ENCODE assay signal across 9 cellular contexts in genomic region chr3:193830791-193831191, GRCh38.
DNase-seq lines count a peak whose midpoint lies in the region; ATAC-seq and TF ChIP-seq lines count a peak whose summit lies in the region.
"Had no signal": no experiment of that assay in that cellular context is flagged by ENCODE, and none has a peak within 500 bp of the region (broad histone marks: within the 10 kb centered on the region; RNA-seq: fewer than 3 reads in every experiment).

No MANE protein-coding gene starts in this region.

- peaks cover 14 to 94% (median 25%) of the 10 kb centered on the region in 3 donors for H3K4me1 ChIP-seq in esophagus squamous epithelium
- H3K4me1 ChIP-seq in vagina, result peaks cover 46% of the 10 kb centered on the region

- DNase-seq in NCI-H1092 treated with DMSO at 0.1 percent for 48 hours (lab: John Stamatoyannopoulos, UW), result peak; percentile 43
- no peak for DNase-seq in NCI-H1092 (lab: John Stamatoyannopoulos, UW)
- peak; percentile 90 for DNase-seq in NCI-H748 (lab: John Stamatoyannopoulos, UW; ENCODE audit: unreplicated experiment)
- DNase-seq in esophagus squamous epithelium (lab: John Stamatoyannopoulos, UW), result no peak
- no peak for DNase-seq in vagina (ENCODE audit: extremely low spot score in 2 of 2)
- DNase-seq in H7, result no peak
- DNase-seq in NCI-H526 treated with DMSO at 0.1 percent for 48 hours (lab: John Stamatoyannopoulos, UW), result no peak
- DNase-seq: aorta had no signal

- H3K27me3 ChIP-seq in esophagus squamous epithelium (peaks cover 0 to 3% (median 0%) of the 10 kb centered on the region in 4 donors), vagina (no peaks in the 10 kb centered on the region), H7 (ENCODE audit: control insufficient read depth, insufficient read depth, low read length) (no peaks in the 10 kb centered on the region; the same call in 1 of the 2 replicates)

- H3K36me3 ChIP-seq in esophagus squamous epithelium, result no peaks in the 10 kb centered on the region
- H3K36me3 ChIP-seq in vagina, result no peaks in the 10 kb centered on the region
- no peaks in the 10 kb centered on the region for H3K36me3 ChIP-seq in H7 (replicated peaks; ENCODE audit: control insufficient read depth, insufficient read depth, low read length)

- H3K9me3 ChIP-seq in esophagus squamous epithelium (no peaks in the 10 kb centered on the region), vagina (no peaks in the 10 kb centered on the region)

- no peak for TF ChIP-seq POLR2A in esophagus squamous epithelium (IDR thresholded peaks at IDR 0.05)
- no peak for TF ChIP-seq POLR2A in vagina (IDR thresholded peaks at IDR 0.05)

- 59 to 71% methylated on average over 7 to 8 of the region's 8 CpGs for WGBS in esophagus squamous epithelium, 2 donors

- intact Hi-C loops in esophagus squamous epithelium (cut with DNase I) (no loop called here), vagina (cut with DNase I) (no loop called here)

- H3K27ac ChIP-seq in esophagus squamous epithelium (peak overlapping the region; percentile 91 to 98 (median 96)), vagina (peak overlapping the region; percentile 58)

- no peak for TF ChIP-seq CTCF in esophagus squamous epithelium (IDR thresholded peaks at IDR 0.05)
- TF ChIP-seq CTCF in vagina (IDR thresholded peaks at IDR 0.05), result no peak

- ATAC-seq in activated CD4-positive, CD25-positive, alpha-beta regulatory T cell treated with anti-CD3 and anti-CD28 coated beads, Interleukin-2, amount 50 U/mL, for 24 hours, result no peak

- H3K4me3 ChIP-seq in esophagus squamous epithelium (no peak overlapping the region), vagina (no peak overlapping the region), H7 (ENCODE audit: insufficient read depth, low read depth, low read length) (no peak overlapping the region)

Comparison
In these comparisons a context has a peak if more than half of its experiments do, and no peak if none do; other contexts are left out.
1. DNase-seq: peak in NCI-H1092 treated with DMSO at 0.1 percent for 48 hours (single experiment) and NCI-H748 (single experiment); none in NCI-H1092 (single experiment), esophagus squamous epithelium (single experiment), vagina (0 of 2), H7 (single experiment) and NCI-H526 treated with DMSO at 0.1 percent for 48 hours (single experiment).